Comparison of ENCODE assay signal across 8 cellular contexts in genomic region chr7:123533929-123534382, GRCh38. TPM values are rescaled to one million over a fixed set of nuclear protein-coding genes. Genes with fewer than 3 reads are reported as not detected.
DNase-seq lines count a peak whose midpoint lies in the region; ATAC-seq, FAIRE-seq and TF ChIP-seq lines count a peak whose summit lies in the region.

No MANE protein-coding gene starts in this region.

- peaks cover 14% of the 10 kb centered on the region for H3K27me3 Mint-ChIP-seq in T-helper 17 cell

- no peaks in the 10 kb centered on the region for H3K36me3 Mint-ChIP-seq in T-helper 17 cell (ENCODE audit: low read depth)

- no peaks in the 10 kb centered on the region for H3K9me3 ChIP-seq in left ventricle myocardium inferior (replicated peaks)
- H3K9me3 ChIP-seq in T-helper 17 cell (ENCODE audit: control insufficient read depth, low read length, poor library complexity, severe bottlenecking), result no peaks in the 10 kb centered on the region
- H3K9me3 ChIP-seq in fibroblast of lung (ENCODE audit: control insufficient read depth, insufficient read depth, low read depth, low read length), result no peaks in the 10 kb centered on the region

- H3K27ac ChIP-seq in left ventricle myocardium inferior (replicated peaks), result peak overlapping the region; percentile 91
- peak overlapping the region; percentile 75 for H3K27ac ChIP-seq in fibroblast of lung (ENCODE audit: insufficient read depth, low read length)

- H3K36me3 ChIP-seq in left ventricle myocardium inferior, result no peaks in the 10 kb centered on the region
- H3K36me3 ChIP-seq in fibroblast of lung (ENCODE audit: control insufficient read depth, insufficient read depth, low read length), result no peaks in the 10 kb centered on the region

- TF ChIP-seq CTCF in left ventricle myocardium inferior (IDR thresholded peaks at IDR 0.05; ENCODE audit: borderline replicate concordance) (no peak), fibroblast of lung (conservative IDR thresholded peaks at IDR 0.05 in 1 of 2, IDR thresholded peaks at IDR 0.05 in 1 of 2; ENCODE audit: low read depth in 1 of 2, low read length in 2 of 2) (no peak)

- no peak for FAIRE-seq in HTR-8/SVneo (lab: Jason Lieb, UNC)

- H3K4me3 ChIP-seq in left ventricle myocardium inferior (peak overlapping the region; percentile 78), fibroblast of lung (replicated peaks in 1 of 4; ENCODE audit: control extremely low read depth in 1 of 4, insufficient read depth in 1 of 4, low read depth in 3 of 4, low read length in 4 of 4) (peak overlapping the region; percentile 75 to 85 (median 78)), skeletal muscle cell (ENCODE audit: low read depth, low read length) (peak overlapping the region; percentile 71)

- peaks cover 17% of the 10 kb centered on the region for H3K4me1 Mint-ChIP-seq in T-helper 17 cell

- H3K4me1 ChIP-seq in left ventricle myocardium inferior, result peaks cover 27% of the 10 kb centered on the region
- peaks cover 4% of the 10 kb centered on the region for H3K4me1 ChIP-seq in fibroblast of lung (ENCODE audit: control insufficient read depth, extremely low read depth, insufficient read depth, low read length)

- H3K4me2 ChIP-seq in fibroblast of lung (ENCODE audit: extremely low read depth, insufficient read depth, low read length), result peak overlapping the region; percentile 81

- intact Hi-C loops in left ventricle myocardium inferior (cut with micrococcal nuclease), result no loop called here
- intact Hi-C loops in left cardiac atrium (cut with DNase I), result no loop called here

- ATAC-seq in left cardiac atrium (no peak), HG02970 (IDR thresholded peaks at IDR 0.05; ENCODE audit: low FRiP score, unreplicated experiment) (peak; percentile 15), T-helper 17 cell (peak; percentile 34)

- peak overlapping the region; percentile 95 for H2AFZ ChIP-seq in fibroblast of lung (ENCODE audit: low read length)

- H3K27ac Mint-ChIP-seq in T-helper 17 cell, result peak overlapping the region; percentile 84

- no peaks in the 10 kb centered on the region for H3K79me2 ChIP-seq in fibroblast of lung (ENCODE audit: control insufficient read depth, insufficient read depth, low read length)

- DNase-seq in left ventricle myocardium inferior, result no peak
- no peak for DNase-seq in left cardiac atrium
- no peak for DNase-seq in T-helper 17 cell
- DNase-seq in fibroblast of lung (ENCODE audit: low read depth in 2 of 2), result peak in 1 of 2 donors; percentile 8
- DNase-seq in skeletal muscle cell (ENCODE audit: low read depth), result no peak
- DNase-seq in HTR-8/SVneo (ENCODE audit: insufficient read length, low spot score), result no peak
- DNase-seq in epidermal melanocyte (ENCODE audit: insufficient read length, low spot score), result no peak

- H3K27me3 ChIP-seq in left ventricle myocardium inferior (ENCODE audit: low read depth) (no peaks in the 10 kb centered on the region), fibroblast of lung (ENCODE audit: control insufficient read depth, insufficient read depth, low read length) (no peaks in the 10 kb centered on the region)

- no peaks in the 10 kb centered on the region for H4K20me1 ChIP-seq in fibroblast of lung (ENCODE audit: control insufficient read depth, extremely low read depth, insufficient read depth, low read length)

- H3K4me3 Mint-ChIP-seq in T-helper 17 cell, result peak overlapping the region; percentile 96

- H3K9ac ChIP-seq in fibroblast of lung (ENCODE audit: insufficient read depth, low read length), result peak overlapping the region; percentile 55

RNA-seq across cellular contexts. Expression of gene IQUB, which starts 0.4 kb away (rescaled TPM):
- 0.38 TPM for total RNA-seq in left ventricle myocardium inferior
- total RNA-seq in left cardiac atrium, result under 1 TPM; 0.24 to 0.38 TPM
- under 1 TPM in 1 of 2 donors, not detected in 1; 0.16 TPM for total RNA-seq in T-helper 17 cell
- total RNA-seq in fibroblast of lung, result 0.77 and 0.83 TPM in 2 replicates
- 0.03 and 0.09 TPM in 2 replicates for polyA plus RNA-seq in fibroblast of lung
- 0.12 and 0.13 TPM in 2 replicates for polyA plus RNA-seq in fibroblast of lung (2012)
- polyA minus RNA-seq in fibroblast of lung (ENCODE audit: low replicate concordance), result not detected in 2 replicates

RNA-seq across cellular contexts. Expression of gene NDUFA5, which starts 23.7 kb away (rescaled TPM):
- 378 TPM for total RNA-seq in left ventricle myocardium inferior
- 100 to 1,000 TPM; 240 to 283 TPM for total RNA-seq in left cardiac atrium
- 10 to 100 TPM; 54.0 to 67.5 TPM for total RNA-seq in T-helper 17 cell
- total RNA-seq in fibroblast of lung, result 31.1 and 45.4 TPM in 2 replicates
- polyA plus RNA-seq in fibroblast of lung, result 26.0 and 35.8 TPM in 2 replicates
- polyA plus RNA-seq in fibroblast of lung (2012), result 32.7 and 55.6 TPM in 2 replicates
- polyA minus RNA-seq in fibroblast of lung (ENCODE audit: low replicate concordance), result 0.35 TPM in 1 of 2 replicates, not detected in the other

Comparison
In these comparisons a context has a peak if more than half of its experiments do, and no peak if none do; other contexts are left out.
1. ATAC-seq: peak in HG02970 (single experiment) and T-helper 17 cell (single experiment); none in left cardiac atrium (0 of 2).
2. Peak in every context shown above with its lines, with median percentiles within 50 percentile points of each other: H3K4me3 ChIP-seq.